7 cellular contexts compared by ENCODE assay signal in the genomic region with DNA sequence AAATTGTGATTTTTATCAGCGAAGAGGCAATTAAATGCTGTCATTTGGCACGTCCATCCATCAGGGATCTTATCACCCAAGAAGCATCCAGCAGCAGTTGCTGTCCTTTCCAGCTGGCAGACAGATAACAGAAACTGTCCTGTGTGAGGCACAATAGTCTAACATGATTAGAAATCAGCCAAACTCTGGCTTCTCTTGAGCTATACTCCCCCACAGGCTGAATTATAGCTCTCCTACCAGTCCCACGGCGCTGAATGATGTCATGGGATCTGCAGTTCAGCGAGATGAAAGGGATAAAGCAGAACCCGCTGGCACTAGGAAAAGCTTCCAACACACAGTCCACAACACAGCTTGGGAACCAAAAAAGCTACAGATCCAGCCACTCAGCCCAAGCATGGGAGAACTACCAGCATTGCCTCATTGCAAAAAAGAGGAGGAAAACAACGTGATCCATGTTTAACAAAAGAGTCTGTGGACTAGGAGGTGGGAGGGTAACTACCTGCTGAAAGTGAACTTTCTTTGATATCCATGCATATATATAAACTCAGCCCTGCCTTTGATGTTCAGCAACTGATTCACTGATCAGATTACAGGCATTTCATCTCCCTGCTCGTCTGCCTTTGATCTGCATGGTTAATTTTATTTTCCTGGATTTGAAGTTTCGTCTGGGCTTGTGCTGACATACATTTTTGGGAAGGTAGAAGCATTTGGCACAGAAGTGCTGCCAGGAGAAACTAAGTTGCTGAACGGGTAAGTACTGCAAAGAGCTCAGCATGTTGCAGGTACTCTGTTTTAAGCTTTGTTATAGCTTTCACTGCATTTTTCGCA. TPM values are rescaled to one million over a fixed set of nuclear protein-coding genes. Genes with fewer than 3 reads are reported as not detected.
DNase-seq lines count a peak whose midpoint lies in the region; ATAC-seq, FAIRE-seq and TF ChIP-seq lines count a peak whose summit lies in the region.

A gene with protein sequence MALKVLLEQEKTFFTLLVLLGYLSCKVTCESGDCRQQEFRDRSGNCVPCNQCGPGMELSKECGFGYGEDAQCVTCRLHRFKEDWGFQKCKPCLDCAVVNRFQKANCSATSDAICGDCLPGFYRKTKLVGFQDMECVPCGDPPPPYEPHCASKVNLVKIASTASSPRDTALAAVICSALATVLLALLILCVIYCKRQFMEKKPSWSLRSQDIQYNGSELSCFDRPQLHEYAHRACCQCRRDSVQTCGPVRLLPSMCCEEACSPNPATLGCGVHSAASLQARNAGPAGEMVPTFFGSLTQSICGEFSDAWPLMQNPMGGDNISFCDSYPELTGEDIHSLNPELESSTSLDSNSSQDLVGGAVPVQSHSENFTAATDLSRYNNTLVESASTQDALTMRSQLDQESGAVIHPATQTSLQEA (plus strand): TSS at position 314 of the 828 bp plus-strand sequence. CDS start 19,772 bp downstream, outside the sequence.

- H3K27me3 Mint-ChIP-seq in astrocyte (ENCODE audit: low read depth, unreplicated experiment): peaks cover 2% of the 10 kb centered on the region
- peaks cover 80% of the 10 kb centered on the region for H3K27me3 Mint-ChIP-seq in activated T-cell treated with anti-CD3 and anti-CD28 coated beads, Interleukin-2, amount 50 U/mL, for 24 hours

- peak; percentile 34 for FAIRE-seq in astrocyte (lab: Jason Lieb, UNC)
- FAIRE-seq in keratinocyte (lab: Jason Lieb, UNC): peak; percentile 72

- peak within 1 kb of the TSS; percentile 63 for H3K27ac Mint-ChIP-seq in astrocyte (ENCODE audit: unreplicated experiment)
- H3K27ac Mint-ChIP-seq in activated T-cell treated with anti-CD3 and anti-CD28 coated beads, Interleukin-2, amount 50 U/mL, for 24 hours: no peak within 1 kb of the TSS

- peaks cover 2% of the 10 kb centered on the region for H3K4me1 Mint-ChIP-seq in astrocyte (ENCODE audit: low read depth, unreplicated experiment)
- peaks cover 14% of the 10 kb centered on the region for H3K4me1 Mint-ChIP-seq in activated T-cell treated with anti-CD3 and anti-CD28 coated beads, Interleukin-2, amount 50 U/mL, for 24 hours (ENCODE audit: low read depth)

- no peaks in the 10 kb centered on the region for H3K36me3 Mint-ChIP-seq in astrocyte (ENCODE audit: low read depth, unreplicated experiment)
- no peaks in the 10 kb centered on the region for H3K36me3 Mint-ChIP-seq in activated T-cell treated with anti-CD3 and anti-CD28 coated beads, Interleukin-2, amount 50 U/mL, for 24 hours (ENCODE audit: low read depth)

- 10 to 20% methylated on average over 11 of the region's 11 CpGs for WGBS in tibial nerve, 2 donors

- no peaks in the 10 kb centered on the region for H3K9me3 Mint-ChIP-seq in astrocyte (ENCODE audit: unreplicated experiment)
- no peaks in the 10 kb centered on the region for H3K9me3 Mint-ChIP-seq in activated T-cell treated with anti-CD3 and anti-CD28 coated beads, Interleukin-2, amount 50 U/mL, for 24 hours

- H3K4me3 Mint-ChIP-seq in astrocyte (ENCODE audit: unreplicated experiment): peak within 1 kb of the TSS; percentile 83
- no peak within 1 kb of the TSS for H3K4me3 Mint-ChIP-seq in activated T-cell treated with anti-CD3 and anti-CD28 coated beads, Interleukin-2, amount 50 U/mL, for 24 hours

- no peak for ATAC-seq in GM19455 (IDR thresholded peaks at IDR 0.05; ENCODE audit: unreplicated experiment)

- H3K27me3 ChIP-seq in HUES48 (ENCODE audit: control insufficient read depth, insufficient read depth, low read length) (no peaks in the 10 kb centered on the region), astrocyte (ENCODE audit: insufficient read depth, low read length) (no peaks in the 10 kb centered on the region), keratinocyte (ENCODE audit: control insufficient read depth, extremely low read depth, insufficient read depth, low read length) (no peaks in the 10 kb centered on the region), tibial nerve (peaks cover 0 to 31% of the 10 kb centered on the region in 2 donors)

- DNase-seq in astrocyte (ENCODE audit: low read depth) (peak; percentile 91), keratinocyte (ENCODE audit: low read depth, low spot score) (no peak), tibial nerve (ENCODE audit: low spot score in 2 of 2) (peak; percentile 35 to 41), COR-L47 (lab: John Stamatoyannopoulos, UW) (no peak)
- no peak for DNase-seq in activated T-cell treated with anti-CD3 and anti-CD28 coated beads, Interleukin-2, amount 50 U/mL, for 24 hours

- H2AFZ ChIP-seq in astrocyte (ENCODE audit: low read depth, low read length) (peak within 1 kb of the TSS; percentile 49), keratinocyte (ENCODE audit: control insufficient read depth, low read length) (peak within 1 kb of the TSS; percentile 75)

- no peaks in the 10 kb centered on the region for H4K20me1 ChIP-seq in astrocyte (ENCODE audit: insufficient read depth, low read length)
- H4K20me1 ChIP-seq in keratinocyte (ENCODE audit: control insufficient read depth, extremely low read depth, insufficient read depth, low read length): no peaks in the 10 kb centered on the region

- H3K27ac ChIP-seq in HUES48 (ENCODE audit: low read depth, low read length) (peak within 1 kb of the TSS; percentile 76), astrocyte (ENCODE audit: low read depth, low read length) (peak within 1 kb of the TSS; percentile 80), keratinocyte (ENCODE audit: control insufficient read depth, insufficient read depth, low read length) (no peak within 1 kb of the TSS), tibial nerve (peak within 1 kb of the TSS; percentile 5 to 78 (median 64))

- H3K4me2 ChIP-seq in astrocyte (ENCODE audit: low read length) (peak within 1 kb of the TSS; percentile 82), keratinocyte (ENCODE audit: control insufficient read depth, extremely low read depth, insufficient read depth, low read depth, low read length) (peak within 1 kb of the TSS; percentile 66)

- dilution Hi-C loops in keratinocyte (cut with MboI; ENCODE audit: extremely low pct_ligation_motif_present, low sequenced_read_pairs): no loop called here

- peak in 1 of 2 donors; percentile 35 for TF ChIP-seq EP300 in tibial nerve (IDR thresholded peaks at IDR 0.05)

- 0 out of 2 replicates have a peak within 1 kb of the TSS, but pooled peaks have one; percentile 1 for H3K9ac ChIP-seq in HUES48 (ENCODE audit: low read depth, low read length)
- peak within 1 kb of the TSS; percentile 88 for H3K9ac ChIP-seq in astrocyte (ENCODE audit: low read length)
- H3K9ac ChIP-seq in keratinocyte (ENCODE audit: control insufficient read depth, extremely low read depth, insufficient read depth, low read length): no peak within 1 kb of the TSS

- H3K4me3 ChIP-seq in HUES48 (ENCODE audit: low read depth, low read length) (peak within 1 kb of the TSS; percentile 1; the same call in 1 of the 2 replicates), astrocyte (ENCODE audit: insufficient read depth, low read depth, low read length) (peak within 1 kb of the TSS; percentile 70), keratinocyte (ENCODE audit: control insufficient read depth in 2 of 3, extremely low read depth in 1 of 3, insufficient read depth in 2 of 3, low read depth in 1 of 3, low read length in 3 of 3) (peak within 1 kb of the TSS in 2 of 3 experiments; percentile 4 to 29), tibial nerve (peak within 1 kb of the TSS; percentile 8 to 45 (median 22))

- no peaks in the 10 kb centered on the region for H3K9me1 ChIP-seq in keratinocyte (ENCODE audit: control insufficient read depth, extremely low read depth, insufficient read depth, low read length)

- H3K9me3 ChIP-seq in HUES48 (ENCODE audit: control insufficient read depth, insufficient read depth, low read length) (no peaks in the 10 kb centered on the region), astrocyte (ENCODE audit: insufficient read depth, low read depth, low read length) (no peaks in the 10 kb centered on the region), keratinocyte (ENCODE audit: control insufficient read depth, low read depth, low read length) (no peaks in the 10 kb centered on the region), tibial nerve (no peaks in the 10 kb centered on the region)

- peaks cover 15% of the 10 kb centered on the region for H3K4me1 ChIP-seq in HUES48 (ENCODE audit: control insufficient read depth, insufficient read depth, low read length)
- peaks cover 7% of the 10 kb centered on the region for H3K4me1 ChIP-seq in astrocyte (ENCODE audit: insufficient read depth, low read length)
- peaks cover 11% of the 10 kb centered on the region for H3K4me1 ChIP-seq in keratinocyte (ENCODE audit: control insufficient read depth, extremely low read depth, insufficient read depth, low read length)
- H3K4me1 ChIP-seq in tibial nerve: peaks cover 0 to 5% (median 2%) of the 10 kb centered on the region in 4 donors

- TF ChIP-seq CTCF in astrocyte (IDR thresholded peaks at IDR 0.05; ENCODE audit: insufficient read depth, low read depth, low read length) (no peak), keratinocyte (optimal IDR thresholded peaks at IDR 0.05 in 1 of 3, IDR thresholded peaks at IDR 0.05 in 1 of 3, conservative IDR thresholded peaks at IDR 0.05 in 1 of 3; ENCODE audit: extremely low read depth in 1 of 3, insufficient read depth in 2 of 3, low read length in 3 of 3) (no peak), tibial nerve (IDR thresholded peaks at IDR 0.05) (no peak)

- H3K79me2 ChIP-seq in astrocyte (ENCODE audit: insufficient read depth, low read length) (peaks cover 40% of the 10 kb centered on the region), keratinocyte (ENCODE audit: control insufficient read depth, insufficient read depth, low read length) (no peaks in the 10 kb centered on the region)

- H3K36me3 ChIP-seq in HUES48 (ENCODE audit: control insufficient read depth, insufficient read depth, low read length): no peaks in the 10 kb centered on the region
- no peaks in the 10 kb centered on the region for H3K36me3 ChIP-seq in astrocyte (ENCODE audit: insufficient read depth, low read length)
- no peaks in the 10 kb centered on the region for H3K36me3 ChIP-seq in keratinocyte (ENCODE audit: control insufficient read depth in 2 of 2, extremely low read depth in 1 of 2, insufficient read depth in 2 of 2, low read length in 2 of 2)
- H3K36me3 ChIP-seq in tibial nerve: no peaks in the 10 kb centered on the region

- no peak for TF ChIP-seq POLR2A in tibial nerve (IDR thresholded peaks at IDR 0.05)

RNA-seq across cellular contexts. Expression of the gene that starts here (rescaled TPM):
- total RNA-seq in astrocyte (25.9 and 27.8 TPM in 2 replicates), tibial nerve (10 to 100 TPM; 10.7 to 24.3 (median 20.3) TPM)
- polyA plus RNA-seq in keratinocyte: 1.1 to 1.8 TPM (median 1.2 TPM) in 3 replicates
- polyA plus RNA-seq in keratinocyte (2011; ENCODE audit: low read depth): 1.4 TPM
- 0.38 and 0.69 TPM in 2 replicates for polyA plus RNA-seq in keratinocyte (2011; cell fraction: cytosol; rRNA removed)
- 2.0 and 2.8 TPM in 2 replicates for polyA plus RNA-seq in keratinocyte (2011; cell fraction: nucleus; rRNA removed)
- polyA plus RNA-seq in keratinocyte (2012; ENCODE audit: low replicate concordance): 0.41 and 0.86 TPM in 2 replicates
- 1.9 to 3.1 TPM (median 2.2 TPM) in 3 replicates for polyA minus RNA-seq in keratinocyte
- 0.58 TPM for polyA minus RNA-seq in keratinocyte (2011; cell fraction: cytosol; rRNA and poly(A)+ RNA removed)
- 2.5 and 3.3 TPM in 2 replicates for polyA minus RNA-seq in keratinocyte (2011; cell fraction: nucleus; rRNA and poly(A)+ RNA removed)

Comparison
In these comparisons a context has a peak if more than half of its experiments do, and no peak if none do; other contexts are left out.
1. H3K4me3 ChIP-seq: peak in every context shown above with its lines; median percentile 70 in astrocyte; 22 in tibial nerve; 16 in keratinocyte; 1 in HUES48.
2. DNase-seq: peak in astrocyte (single experiment) and tibial nerve (2 of 2); none in keratinocyte (single experiment), COR-L47 (single experiment) and activated T-cell treated with anti-CD3 and anti-CD28 coated beads, Interleukin-2, amount 50 U/mL, for 24 hours (single experiment).